12 cellular contexts compared by ENCODE assay signal in the genomic region with DNA sequence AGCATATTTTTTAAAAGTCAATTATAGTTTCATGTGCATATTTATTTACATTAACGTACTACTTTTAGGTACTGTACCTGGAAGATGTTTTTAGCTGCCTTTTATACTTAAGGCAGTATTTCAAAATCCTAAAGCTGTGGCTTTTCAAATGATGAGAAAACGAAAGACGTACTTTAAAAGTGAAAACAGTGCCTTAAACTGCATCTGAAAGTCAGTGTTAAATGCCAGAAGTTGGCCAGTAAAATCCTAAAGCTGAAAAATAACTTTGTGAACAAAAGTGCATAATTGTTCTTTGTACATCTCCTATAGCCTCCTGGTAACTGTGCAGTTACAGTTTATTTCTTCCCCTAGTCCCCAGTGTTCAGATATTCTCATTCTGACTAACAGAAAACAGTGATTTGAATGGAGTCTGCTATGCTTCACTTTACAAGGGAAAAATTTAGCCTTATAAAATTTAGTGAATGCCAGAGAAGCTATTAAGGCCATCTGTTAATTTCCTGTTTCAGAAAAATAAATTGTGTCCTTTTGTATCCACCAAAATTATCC. TPM values are rescaled to one million over a fixed set of nuclear protein-coding genes. Genes with fewer than 3 reads are reported as not detected.
A peak's percentile ranks its signal among the peaks of the same experiment; 100 is the strongest.
DNase-seq lines count a peak whose midpoint lies in the region; ATAC-seq, FAIRE-seq and TF ChIP-seq lines count a peak whose summit lies in the region.
"Had no signal": no experiment of that assay in that cellular context is flagged by ENCODE, and none has a peak within 500 bp of the region (broad histone marks: within the 10 kb centered on the region; RNA-seq: fewer than 3 reads in every experiment).

No MANE protein-coding gene starts in this region.

- DNase-seq in activated naive CD4-positive, alpha-beta T cell treated with anti-CD3 and anti-CD28 coated beads for 36 hours: no peak
- DNase-seq in activated naive CD4-positive, alpha-beta T cell treated with anti-CD3 and anti-CD28 coated beads, Interleukin-2, amount 50 U/mL, for 16 hours: no peak
- DNase-seq in stimulated activated naive CD8-positive, alpha-beta T cell treated with anti-CD3 and anti-CD28 coated beads, Interleukin-15, amount 100 ng/mL, for 72 hours: no peak
- no peak for DNase-seq in frontal cortex (ENCODE audit: low spot score in 2 of 2)
- DNase-seq in endothelial cell (ENCODE audit: low spot score): no peak
- DNase-seq in NCI-H1694 treated with DMSO at 0.1 percent for 48 hours (lab: John Stamatoyannopoulos, UW): no peak
- DNase-seq: activated CD4-positive, CD25-positive, alpha-beta regulatory T cell treated with anti-CD3 and anti-CD28 coated beads, Interleukin-2, amount 50 U/mL, for 72 hours; effector CD4-positive, alpha-beta T cell; mesendoderm; Right ventricle myocardium superior had no signal

- no peaks in the 10 kb centered on the region for H3K9me3 Mint-ChIP-seq in activated naive CD4-positive, alpha-beta T cell treated with anti-CD3 and anti-CD28 coated beads for 36 hours
- H3K9me3 Mint-ChIP-seq in activated naive CD8-positive, alpha-beta T cell (ENCODE audit: low read depth): no peaks in the 10 kb centered on the region
- H3K9me3 Mint-ChIP-seq in stimulated activated naive CD8-positive, alpha-beta T cell treated with anti-CD3 and anti-CD28 coated beads, Interleukin-15, amount 100 ng/mL, for 72 hours: no peaks in the 10 kb centered on the region
- H3K9me3 Mint-ChIP-seq in endothelial cell (ENCODE audit: unreplicated experiment): no peaks in the 10 kb centered on the region

- H3K27ac Mint-ChIP-seq in activated naive CD4-positive, alpha-beta T cell treated with anti-CD3 and anti-CD28 coated beads for 36 hours: peak overlapping the region; percentile 37
- H3K27ac Mint-ChIP-seq in activated naive CD8-positive, alpha-beta T cell: peak overlapping the region; percentile 28
- no peak overlapping the region for H3K27ac Mint-ChIP-seq in stimulated activated naive CD8-positive, alpha-beta T cell treated with anti-CD3 and anti-CD28 coated beads, Interleukin-15, amount 100 ng/mL, for 72 hours
- no peak overlapping the region for H3K27ac Mint-ChIP-seq in endothelial cell (ENCODE audit: unreplicated experiment)

- peaks cover 37% of the 10 kb centered on the region for H3K36me3 Mint-ChIP-seq in activated naive CD4-positive, alpha-beta T cell treated with anti-CD3 and anti-CD28 coated beads for 36 hours (ENCODE audit: low read depth)
- H3K36me3 Mint-ChIP-seq in activated naive CD8-positive, alpha-beta T cell: peaks cover 9% of the 10 kb centered on the region
- no peaks in the 10 kb centered on the region for H3K36me3 Mint-ChIP-seq in endothelial cell (ENCODE audit: low read depth, unreplicated experiment)

- peaks cover 68% of the 10 kb centered on the region for H3K4me1 Mint-ChIP-seq in activated naive CD4-positive, alpha-beta T cell treated with anti-CD3 and anti-CD28 coated beads for 36 hours (ENCODE audit: low read depth)
- peaks cover 51% of the 10 kb centered on the region for H3K4me1 Mint-ChIP-seq in activated naive CD8-positive, alpha-beta T cell (ENCODE audit: low read depth)
- H3K4me1 Mint-ChIP-seq in stimulated activated naive CD8-positive, alpha-beta T cell treated with anti-CD3 and anti-CD28 coated beads, Interleukin-15, amount 100 ng/mL, for 72 hours: peaks cover 51% of the 10 kb centered on the region
- peaks cover 6% of the 10 kb centered on the region for H3K4me1 Mint-ChIP-seq in endothelial cell (ENCODE audit: unreplicated experiment)

- intact Hi-C loops in activated naive CD4-positive, alpha-beta T cell treated with anti-CD3 and anti-CD28 coated beads for 36 hours (cut with micrococcal nuclease): no loop called here

- FAIRE-seq in frontal cortex (lab: Jason Lieb, UNC): no peak

- no peaks in the 10 kb centered on the region for H3K27me3 Mint-ChIP-seq in activated naive CD4-positive, alpha-beta T cell treated with anti-CD3 and anti-CD28 coated beads for 36 hours (ENCODE audit: low read depth)
- no peaks in the 10 kb centered on the region for H3K27me3 Mint-ChIP-seq in activated naive CD8-positive, alpha-beta T cell
- H3K27me3 Mint-ChIP-seq in stimulated activated naive CD8-positive, alpha-beta T cell treated with anti-CD3 and anti-CD28 coated beads, Interleukin-15, amount 100 ng/mL, for 72 hours: no peaks in the 10 kb centered on the region
- no peaks in the 10 kb centered on the region for H3K27me3 Mint-ChIP-seq in endothelial cell (ENCODE audit: unreplicated experiment)

- peak; percentile 40 for ATAC-seq in HG03442 (IDR thresholded peaks at IDR 0.05; ENCODE audit: unreplicated experiment)
- peak; percentile 61 for ATAC-seq in stimulated activated naive CD8-positive, alpha-beta T cell treated with anti-CD3 and anti-CD28 coated beads, Interleukin-15, amount 100 ng/mL, for 72 hours

- CTCF ChIA-PET in activated naive CD4-positive, alpha-beta T cell treated with anti-CD3 and anti-CD28 coated beads for 36 hours (lab: Charles Lee): interaction anchor here (0.7 to 1.6 kb wide), 3 partner anchors 34 to 602 kb away, joined by 3 to 5 read pairs (median 5); no protein-coding TSS in a partner anchor

- TF ChIP-seq CTCF in endothelial cell (IDR thresholded peaks at IDR 0.05; ENCODE audit: unreplicated experiment): no peak

- peak overlapping the region; percentile 7 for H3K4me3 Mint-ChIP-seq in activated naive CD4-positive, alpha-beta T cell treated with anti-CD3 and anti-CD28 coated beads for 36 hours
- H3K4me3 Mint-ChIP-seq in activated naive CD8-positive, alpha-beta T cell: peak overlapping the region; percentile 46
- H3K4me3 Mint-ChIP-seq in stimulated activated naive CD8-positive, alpha-beta T cell treated with anti-CD3 and anti-CD28 coated beads, Interleukin-15, amount 100 ng/mL, for 72 hours: peak overlapping the region in 1 of 2 donors; percentile 44
- H3K4me3 Mint-ChIP-seq in endothelial cell (ENCODE audit: unreplicated experiment): no peak overlapping the region

RNA-seq across cellular contexts. Expression of gene EED, which starts 6.8 kb away (rescaled TPM):
- total RNA-seq in activated naive CD4-positive, alpha-beta T cell treated with anti-CD3 and anti-CD28 coated beads for 36 hours: 10 to 100 TPM; 60.4 to 61.0 TPM
- total RNA-seq in frontal cortex (24.9 TPM), endothelial cell (ENCODE audit: unreplicated experiment) (18.5 TPM)

RNA-seq across cellular contexts. Expression of gene HIKESHI, which starts 50.7 kb away (rescaled TPM):
- 10 to 100 TPM; 40.4 to 41.9 TPM for total RNA-seq in activated naive CD4-positive, alpha-beta T cell treated with anti-CD3 and anti-CD28 coated beads for 36 hours
- 67.7 TPM for total RNA-seq in frontal cortex
- 36.7 TPM for total RNA-seq in endothelial cell (ENCODE audit: unreplicated experiment)

Comparison
In these comparisons a context has a peak if more than half of its experiments do, and no peak if none do; other contexts are left out.
1. H3K27ac Mint-ChIP-seq: peak in activated naive CD4-positive, alpha-beta T cell treated with anti-CD3 and anti-CD28 coated beads for 36 hours (single experiment) and activated naive CD8-positive, alpha-beta T cell (single experiment); none in stimulated activated naive CD8-positive, alpha-beta T cell treated with anti-CD3 and anti-CD28 coated beads, Interleukin-15, amount 100 ng/mL, for 72 hours (0 of 2) and endothelial cell (single experiment).